ENCODE assay signal across 17 cellular contexts in genomic region chr13:112510987-112511715, GRCh38.
A peak's percentile ranks its signal among the peaks of the same experiment; 100 is the strongest.
DNase-seq lines count a peak whose midpoint lies in the region; ATAC-seq and TF ChIP-seq lines count a peak whose summit lies in the region.
"Had no signal": no experiment of that assay in that cellular context is flagged by ENCODE, and none has a peak within 500 bp of the region (broad histone marks: within the 10 kb centered on the region; RNA-seq: fewer than 3 reads in every experiment).

No MANE protein-coding gene starts in this region.

- H3K27me3 ChIP-seq in brain microvascular endothelial cell (replicated peaks) = no peaks in the 10 kb centered on the region
- H3K27me3 ChIP-seq in aorta (ENCODE audit: control insufficient read depth in 1 of 2, insufficient read depth in 2 of 2, low read length in 1 of 2) = no peaks in the 10 kb centered on the region
- H3K27me3 ChIP-seq: ascending aorta, pancreas had no signal

- H3K27ac Mint-ChIP-seq in neural crest cell (ENCODE audit: unreplicated experiment) = peak overlapping the region; percentile 40
- H3K27ac Mint-ChIP-seq: B cell had no signal

- no peaks in the 10 kb centered on the region for H3K9me3 ChIP-seq in aorta (ENCODE audit: control insufficient read depth, low read length)
- H3K9me3 ChIP-seq: ascending aorta, Caco-2, pancreas had no signal

- in situ Hi-C loops in brain microvascular endothelial cell (cut with HindIII; ENCODE audit: low pct_ligation_motif_present, low sequenced_read_pairs) = no loop called here

- intact Hi-C loops in aorta (cut with DNase I) = no loop called here

- H3K9me3 Mint-ChIP-seq in neural crest cell = no peaks in the 10 kb centered on the region
- H3K9me3 Mint-ChIP-seq: naive B cell had no signal

- H3K36me3 Mint-ChIP-seq in neural crest cell (ENCODE audit: low read depth) = peaks cover 9% of the 10 kb centered on the region

- TF ChIP-seq CTCF in brain microvascular endothelial cell (IDR thresholded peaks at IDR 0.05; ENCODE audit: low read depth, low read length, missing control alignments) (no peak), neural crest cell (conservative IDR thresholded peaks at IDR 0.05) (no peak)

- DNase-seq in EL = peak; percentile 13
- peak; percentile 7 for DNase-seq in HK-2 (ENCODE audit: unreplicated experiment)
- DNase-seq in brain microvascular endothelial cell = peak; percentile 4
- DNase-seq in neural crest cell (ENCODE audit: low read depth, low spot score) = no peak
- DNase-seq in epidermal melanocyte (ENCODE audit: insufficient read length, low spot score) = no peak
- DNase-seq in aorta = no peak
- DNase-seq: activated gamma-delta T cell, Caco-2, mammary epithelial cell, naive B cell, NCI-H1417 treated with DMSO at 0.1 percent for 48 hours, NCI-H82, pancreas had no signal

- H3K27ac ChIP-seq in brain microvascular endothelial cell (no peak overlapping the region), aorta (ENCODE audit: low read depth in 1 of 2, low read length in 2 of 2) (no peak overlapping the region)
- H3K27ac ChIP-seq: ascending aorta, pancreas had no signal

- H3K27me3 Mint-ChIP-seq in neural crest cell (ENCODE audit: low read depth) = no peaks in the 10 kb centered on the region
- H3K27me3 Mint-ChIP-seq: B cell, naive B cell had no signal

- H3K4me3 ChIP-seq in brain microvascular endothelial cell (ENCODE audit: low read depth, low read length) (no peak overlapping the region), aorta (ENCODE audit: low read length in 2 of 2) (no peak overlapping the region)
- H3K4me3 ChIP-seq: ascending aorta, GM12878, pancreas had no signal

- ATAC-seq in HG02759 (IDR thresholded peaks at IDR 0.05; ENCODE audit: unreplicated experiment) (no peak), aorta (ENCODE audit: low FRiP score) (no peak)
- ATAC-seq: GM12878, pancreas had no signal

- WGBS in aorta, 2 donors = 88 to 93% methylated on average over 10 of the region's 10 CpGs

- peaks cover 8% of the 10 kb centered on the region for H3K4me1 Mint-ChIP-seq in neural crest cell
- H3K4me1 Mint-ChIP-seq: B cell, naive B cell had no signal

- no peak overlapping the region for H3K4me3 Mint-ChIP-seq in neural crest cell
- H3K4me3 Mint-ChIP-seq: B cell, naive B cell had no signal

- no peaks in the 10 kb centered on the region for H3K4me1 ChIP-seq in aorta (ENCODE audit: control insufficient read depth in 1 of 2, insufficient read depth in 2 of 2, low read length in 2 of 2)
- H3K4me1 ChIP-seq: ascending aorta, pancreas had no signal

- H3K36me3 ChIP-seq in brain microvascular endothelial cell (replicated peaks) (no peaks in the 10 kb centered on the region), aorta (ENCODE audit: control insufficient read depth in 1 of 2, insufficient read depth in 2 of 2, low read length in 1 of 2) (peaks cover 0 to 6% of the 10 kb centered on the region in 2 donors)

Comparison
In these comparisons a context has a peak if more than half of its experiments do, and no peak if none do; other contexts are left out.
1. DNase-seq: peak in EL (single experiment), HK-2 (single experiment) and brain microvascular endothelial cell (single experiment); none in neural crest cell (single experiment), epidermal melanocyte (single experiment) and aorta (0 of 2).